Comparison of ENCODE assay signal across 20 cellular contexts in the genomic region with DNA sequence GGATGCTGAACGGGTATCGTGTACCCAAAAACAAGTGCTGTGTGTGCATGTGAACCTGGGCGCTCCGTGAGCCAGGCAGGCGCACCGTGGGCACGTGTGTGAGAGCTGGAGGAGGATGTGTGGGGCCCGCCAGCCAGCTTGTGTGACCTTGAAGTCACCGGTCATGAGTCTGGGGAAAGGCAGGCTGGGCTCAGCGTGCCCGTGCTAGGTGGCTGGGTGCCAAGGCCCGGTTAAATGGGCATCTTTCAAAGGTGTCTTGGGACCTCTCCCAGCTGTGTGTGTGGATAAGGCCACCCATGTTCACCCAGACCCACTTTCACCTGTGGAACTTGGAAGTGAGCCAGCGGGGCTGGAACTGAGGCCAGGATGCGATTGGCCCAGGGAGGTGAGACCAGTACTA. TPM values are rescaled to one million over a fixed set of nuclear protein-coding genes. Genes with fewer than 3 reads are reported as not detected.
DNase-seq lines count a peak whose midpoint lies in the region; ATAC-seq and TF ChIP-seq lines count a peak whose summit lies in the region.
"Had no signal": no experiment of that assay in that cellular context is flagged by ENCODE, and none has a peak within 500 bp of the region (broad histone marks: within the 10 kb centered on the region; RNA-seq: fewer than 3 reads in every experiment).

No MANE protein-coding gene starts in this region.

- H3K4me3 ChIP-seq in neuronal stem cell (ENCODE audit: low read length in 2 of 2) (no peak overlapping the region), esophagus squamous epithelium (peak overlapping the region in 1 of 4 donors; percentile 9)

- WGBS in neuronal stem cell (ENCODE audit: extremely low coverage in 2 of 2, insufficient read length in 2 of 2, insufficient replicate concordance in 1 of 2), 2 donors: no CpG with 5 or more reads among the region's 14 CpGs
- 38 to 70% methylated on average over 7 to 8 of the region's 14 CpGs for WGBS in esophagus squamous epithelium, 2 donors

- no peak overlapping the region for H2BK12ac ChIP-seq in neuronal stem cell (ENCODE audit: low read length)

- peak; percentile 20 for DNase-seq in DMS79 (lab: John Stamatoyannopoulos, UW)
- DNase-seq in NCI-H1092 (lab: John Stamatoyannopoulos, UW): peak; percentile 22
- peak; percentile 91 for DNase-seq in RPMI8226
- no peak for DNase-seq in neuronal stem cell (ENCODE audit: low spot score)
- no peak for DNase-seq in NCI-H748 treated with DMSO at 0.1 percent for 48 hours (lab: John Stamatoyannopoulos, UW)
- DNase-seq in esophagus squamous epithelium (lab: John Stamatoyannopoulos, UW): no peak
- DNase-seq: GF-D8, NCI-H1048, NCI-H1694 treated with DMSO at 0.1 percent for 48 hours, NCI-H2171, NCI-H446 treated with DMSO at 0.1 percent for 48 hours, NCI-H774 had no signal

- ATAC-seq in HG02678 (IDR thresholded peaks at IDR 0.05; ENCODE audit: unreplicated experiment): no peak

- H3K9ac ChIP-seq in neuronal stem cell (ENCODE audit: low read depth, low read length, poor library complexity): no peak overlapping the region
- H3K9ac ChIP-seq: KMS-11, SK-N-SH had no signal

- H3K4me2 ChIP-seq in neuronal stem cell (ENCODE audit: insufficient read depth, low read length, poor library complexity, severe bottlenecking): no peak overlapping the region
- H3K4me2 ChIP-seq: KMS-11, SK-N-SH had no signal

- H2AFZ ChIP-seq in neuronal stem cell (ENCODE audit: low read length): no peak overlapping the region

- peak overlapping the region; percentile 58 for H2BK15ac ChIP-seq in neuronal stem cell (ENCODE audit: low read length)

- H3K27ac ChIP-seq in neuronal stem cell (replicated peaks; ENCODE audit: low read length) (no peak overlapping the region), esophagus squamous epithelium (no peak overlapping the region)
- H3K27ac ChIP-seq: C4-2B, KMS-11 had no signal

- no peak overlapping the region for H2BK5ac ChIP-seq in neuronal stem cell (ENCODE audit: low read length)

- H3K23ac ChIP-seq in neuronal stem cell (ENCODE audit: low read depth, low read length, poor library complexity): peak overlapping the region; percentile 73

- peak overlapping the region; percentile 56 for H3K14ac ChIP-seq in neuronal stem cell (ENCODE audit: low read length)

- no peak overlapping the region for H4K91ac ChIP-seq in neuronal stem cell (ENCODE audit: low read depth, low read length, poor library complexity)

- intact Hi-C loops in esophagus squamous epithelium (cut with DNase I): no loop called here

- H3K18ac ChIP-seq in neuronal stem cell (ENCODE audit: low read length): peak overlapping the region; percentile 64

- TF ChIP-seq CTCF in esophagus squamous epithelium (IDR thresholded peaks at IDR 0.05): no peak

- no peak overlapping the region for H2BK120ac ChIP-seq in neuronal stem cell (ENCODE audit: low read depth, low read length)

- no peak overlapping the region for H3K4ac ChIP-seq in neuronal stem cell (ENCODE audit: low read length)

- H4K8ac ChIP-seq in neuronal stem cell (ENCODE audit: low read depth, low read length): no peak overlapping the region

- no peaks in the 10 kb centered on the region for H3K36me3 ChIP-seq in neuronal stem cell (replicated peaks in 1 of 2; ENCODE audit: control insufficient read depth in 2 of 2, insufficient read depth in 2 of 2, low read length in 2 of 2)
- no peaks in the 10 kb centered on the region for H3K36me3 ChIP-seq in esophagus squamous epithelium

- H2AK5ac ChIP-seq in neuronal stem cell (ENCODE audit: low read depth, low read length): peak overlapping the region; percentile 63

- H3K27me3 ChIP-seq in neuronal stem cell (ENCODE audit: control insufficient read depth in 3 of 3, insufficient read depth in 3 of 3, low read depth in 1 of 3, low read length in 3 of 3): peaks cover 0 to 84% (median 11%) of the 10 kb centered on the region in 3 experiments
- H3K27me3 ChIP-seq in esophagus squamous epithelium: peaks cover 0 to 91% (median 3%) of the 10 kb centered on the region in 4 donors

- H3K4me1 ChIP-seq in neuronal stem cell (ENCODE audit: control insufficient read depth in 2 of 2, insufficient read depth in 1 of 2, low read depth in 1 of 2, low read length in 2 of 2) (no peaks in the 10 kb centered on the region), esophagus squamous epithelium (peaks cover 10 to 24% (median 12%) of the 10 kb centered on the region in 3 donors)

- H3K9me3 ChIP-seq in neuronal stem cell (replicated peaks in 1 of 2; ENCODE audit: control insufficient read depth in 2 of 2, insufficient read depth in 1 of 2, low read depth in 1 of 2, low read length in 2 of 2) (no peaks in the 10 kb centered on the region), esophagus squamous epithelium (no peaks in the 10 kb centered on the region)
- H3K9me3 ChIP-seq: SK-N-SH had no signal

- peaks cover 1% of the 10 kb centered on the region for H3K79me1 ChIP-seq in neuronal stem cell (ENCODE audit: low read depth, low read length)

- no peak for TF ChIP-seq POLR2A in esophagus squamous epithelium (IDR thresholded peaks at IDR 0.05)

RNA-seq across cellular contexts. Expression of a gene that starts 3.4 kb away (rescaled TPM):
- polyA plus RNA-seq in neuronal stem cell (2013, experiment 1 of 2): 0.10 TPM
- polyA plus RNA-seq in neuronal stem cell (2013, experiment 2 of 2): 0.07 TPM
- total RNA-seq in esophagus squamous epithelium: under 1 TPM in 1 of 4 donors, not detected in 3; 0.09 TPM
- total RNA-seq: A673, Daoy, M059J had no signal

RNA-seq across cellular contexts. Expression of a gene that starts 6.1 kb away (rescaled TPM):
- polyA plus RNA-seq in neuronal stem cell (2013, experiment 1 of 2): not detected
- not detected for polyA plus RNA-seq in neuronal stem cell (2013, experiment 2 of 2)
- total RNA-seq in esophagus squamous epithelium: not detected
- total RNA-seq: A673, Daoy, H1, M059J had no signal
- polyA plus RNA-seq: SK-N-SH had no signal

RNA-seq across cellular contexts. Expression of a gene that starts 42.3 kb away (rescaled TPM):
- 0.85 TPM for polyA plus RNA-seq in neuronal stem cell (2013, experiment 1 of 2)
- polyA plus RNA-seq in neuronal stem cell (2013, experiment 2 of 2): 0.83 TPM
- total RNA-seq in esophagus squamous epithelium: not detected
- total RNA-seq: A673, Daoy, M059J had no signal
- polyA plus RNA-seq: SK-N-SH had no signal

Comparison
In these comparisons a context has a peak if more than half of its experiments do, and no peak if none do; other contexts are left out.
1. DNase-seq: peak in DMS79 (single experiment), NCI-H1092 (single experiment) and RPMI8226 (single experiment); none in neuronal stem cell (single experiment), NCI-H748 treated with DMSO at 0.1 percent for 48 hours (single experiment) and esophagus squamous epithelium (single experiment).